In the genomic region with DNA sequence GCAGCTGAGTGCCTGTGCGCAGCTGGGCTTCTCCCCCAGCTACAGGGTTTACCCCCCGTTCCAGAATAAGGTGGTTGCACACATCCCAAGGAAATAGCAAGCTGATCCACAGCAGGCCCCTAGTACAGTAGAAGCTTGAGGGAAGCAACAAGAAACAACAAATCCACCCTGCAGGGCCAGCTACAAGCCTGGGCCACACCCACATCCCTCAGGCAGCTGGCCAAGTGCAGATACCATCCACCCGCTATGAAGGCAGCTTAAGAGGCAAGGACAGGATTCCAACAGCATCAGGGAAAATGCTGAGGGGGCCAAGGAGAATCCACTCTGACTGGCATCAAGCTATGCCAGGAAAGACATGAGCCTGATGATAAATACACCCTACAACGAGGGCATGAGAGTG, we compare ENCODE assay signal across 1 cellular context.
TF ChIP-seq lines count a peak whose summit lies in the region.

No MANE protein-coding gene starts in this region.

TF ChIP-seq in SK-N-SH treated with all-trans-retinoic acid at 6 μM for 48 hours, 23 proteins besides CTCF, POLR2A, EP300 and RAD21 (continued from another document):
- TF ChIP-seq TOX (CRISPR knock-in tag; IDR thresholded peaks at IDR 0.05; ENCODE audit: borderline replicate concordance) (no peak), SNAI2 (CRISPR knock-in tag; IDR thresholded peaks at IDR 0.05) (no peak), ISL1 (CRISPR knock-in tag; IDR thresholded peaks at IDR 0.05) (no peak), ZFP30 (CRISPR knock-in tag; IDR thresholded peaks at IDR 0.05) (no peak), GLIS3 (CRISPR knock-in tag; IDR thresholded peaks at IDR 0.05) (no peak), BACH2 (CRISPR knock-in tag; IDR thresholded peaks at IDR 0.05; ENCODE audit: borderline replicate concordance) (no peak), ARNTL (CRISPR knock-in tag; IDR thresholded peaks at IDR 0.05; ENCODE audit: borderline replicate concordance, low read depth) (no peak), PPARA (CRISPR knock-in tag; IDR thresholded peaks at IDR 0.05; ENCODE audit: borderline replicate concordance) (no peak)
- TF ChIP-seq, protein P1, sequence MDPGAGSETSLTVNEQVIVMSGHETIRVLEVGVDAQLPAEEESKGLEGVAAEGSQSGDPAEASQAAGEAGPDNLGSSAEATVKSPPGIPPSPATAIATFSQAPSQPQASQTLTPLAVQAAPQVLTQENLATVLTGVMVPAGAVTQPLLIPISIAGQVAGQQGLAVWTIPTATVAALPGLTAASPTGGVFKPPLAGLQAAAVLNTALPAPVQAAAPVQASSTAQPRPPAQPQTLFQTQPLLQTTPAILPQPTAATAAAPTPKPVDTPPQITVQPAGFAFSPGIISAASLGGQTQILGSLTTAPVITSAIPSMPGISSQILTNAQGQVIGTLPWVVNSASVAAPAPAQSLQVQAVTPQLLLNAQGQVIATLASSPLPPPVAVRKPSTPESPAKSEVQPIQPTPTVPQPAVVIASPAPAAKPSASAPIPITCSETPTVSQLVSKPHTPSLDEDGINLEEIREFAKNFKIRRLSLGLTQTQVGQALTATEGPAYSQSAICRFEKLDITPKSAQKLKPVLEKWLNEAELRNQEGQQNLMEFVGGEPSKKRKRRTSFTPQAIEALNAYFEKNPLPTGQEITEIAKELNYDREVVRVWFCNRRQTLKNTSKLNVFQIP (CRISPR knock-in tag; IDR thresholded peaks at IDR 0.05; ENCODE audit: borderline replicate concordance, low read depth) = no peak
- TF ChIP-seq, protein P2, sequence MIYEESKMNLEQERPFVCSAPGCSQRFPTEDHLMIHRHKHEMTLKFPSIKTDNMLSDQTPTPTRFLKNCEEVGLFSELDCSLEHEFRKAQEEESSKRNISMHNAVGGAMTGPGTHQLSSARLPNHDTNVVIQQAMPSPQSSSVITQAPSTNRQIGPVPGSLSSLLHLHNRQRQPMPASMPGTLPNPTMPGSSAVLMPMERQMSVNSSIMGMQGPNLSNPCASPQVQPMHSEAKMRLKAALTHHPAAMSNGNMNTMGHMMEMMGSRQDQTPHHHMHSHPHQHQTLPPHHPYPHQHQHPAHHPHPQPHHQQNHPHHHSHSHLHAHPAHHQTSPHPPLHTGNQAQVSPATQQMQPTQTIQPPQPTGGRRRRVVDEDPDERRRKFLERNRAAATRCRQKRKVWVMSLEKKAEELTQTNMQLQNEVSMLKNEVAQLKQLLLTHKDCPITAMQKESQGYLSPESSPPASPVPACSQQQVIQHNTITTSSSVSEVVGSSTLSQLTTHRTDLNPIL (CRISPR knock-in tag; IDR thresholded peaks at IDR 0.05; ENCODE audit: low read depth) = no peak
